ENCODE assay signal across 9 cellular contexts in the genomic region with DNA sequence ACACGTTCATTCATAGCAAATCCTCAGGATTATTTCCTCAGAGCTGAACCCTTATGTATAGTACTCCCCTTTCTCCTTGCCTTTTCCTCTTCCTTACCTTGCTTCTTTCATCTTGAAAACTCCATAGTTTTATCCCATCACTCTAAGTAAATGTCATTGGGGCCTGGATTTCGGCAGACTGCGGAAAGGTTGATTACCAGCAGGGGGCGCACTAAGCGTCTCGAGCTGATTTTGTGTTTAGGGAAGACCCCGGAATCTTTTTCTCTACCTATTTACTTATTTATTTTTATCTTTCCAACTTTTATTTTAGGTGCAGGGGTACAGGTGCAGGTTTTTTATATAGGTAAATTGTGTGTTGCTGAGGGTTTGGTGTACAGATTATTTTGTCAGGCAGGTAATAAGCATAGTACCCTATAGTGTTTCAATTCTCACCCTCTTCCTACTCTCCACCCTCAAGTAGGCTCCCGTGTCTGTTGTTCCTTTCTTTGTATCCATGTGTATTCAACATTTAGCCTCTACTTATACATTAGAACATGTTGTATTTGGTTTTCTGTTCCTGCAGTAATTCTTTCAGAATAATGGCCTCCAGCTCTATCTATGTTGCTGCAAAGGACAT. TPM values are rescaled to one million over a fixed set of nuclear protein-coding genes. Genes with fewer than 3 reads are reported as not detected.
A peak's percentile ranks its signal among the peaks of the same experiment; 100 is the strongest.
DNase-seq lines count a peak whose midpoint lies in the region; FAIRE-seq and TF ChIP-seq lines count a peak whose summit lies in the region.
"Had no signal": no experiment of that assay in that cellular context is flagged by ENCODE, and none has a peak within 500 bp of the region (broad histone marks: within the 10 kb centered on the region; RNA-seq: fewer than 3 reads in every experiment).

No MANE protein-coding gene starts in this region.

- no peaks in the 10 kb centered on the region for H3K9me3 ChIP-seq in esophagus squamous epithelium

- intact Hi-C loops in esophagus squamous epithelium (cut with DNase I) = loop anchor here (10.0 kb wide), 1 partner anchor 81 kb away; a partner anchor contains a TSS
- intact Hi-C loops in posterior cingulate gyrus (cut with DNase I) = loop anchor here (5.0 to 10.0 kb wide), 2 partner anchors 591 to 938 kb away; no protein-coding TSS in a partner anchor

- FAIRE-seq in frontal cortex (lab: Jason Lieb, UNC) = no peak
- FAIRE-seq: islet of Langerhans had no signal

- 23 to 27% methylated on average over 8 of the region's 8 CpGs for WGBS in esophagus squamous epithelium, 2 donors

- no peaks in the 10 kb centered on the region for H3K27me3 ChIP-seq in esophagus squamous epithelium

- H3K27ac ChIP-seq in esophagus squamous epithelium = no peak overlapping the region

- TF ChIP-seq CTCF in esophagus squamous epithelium (IDR thresholded peaks at IDR 0.05) = peak; percentile 42 to 91 (median 64)

- H3K4me3 ChIP-seq in esophagus squamous epithelium = no peak overlapping the region

- no peaks in the 10 kb centered on the region for H3K4me1 ChIP-seq in esophagus squamous epithelium

- peaks cover 0 to 38% (median 0%) of the 10 kb centered on the region in 3 donors for H3K36me3 ChIP-seq in esophagus squamous epithelium

- no peak for TF ChIP-seq POLR2A in esophagus squamous epithelium (IDR thresholded peaks at IDR 0.05)

- DNase-seq in DMS53 (lab: John Stamatoyannopoulos, UW) (peak; percentile 61), HuH-7.5 (ENCODE audit: low spot score) (peak; percentile 33), esophagus squamous epithelium (lab: John Stamatoyannopoulos, UW) (no peak), posterior cingulate gyrus (peak in 7 of 10 donors; percentile 40 to 86 (median 61)), frontal cortex (ENCODE audit: low spot score in 2 of 2) (no peak), NCI-H146 (lab: John Stamatoyannopoulos, UW) (no peak)
- DNase-seq in activated CD4-positive, CD25-positive, alpha-beta regulatory T cell treated with anti-CD3 and anti-CD28 coated beads, Interleukin-2, amount 50 U/mL, for 72 hours = peak; percentile 39
- no peak for DNase-seq in effector CD4-positive, alpha-beta T cell

RNA-seq across cellular contexts. Expression of a gene that starts 11.4 kb away (rescaled TPM):
- total RNA-seq in esophagus squamous epithelium = 10 to 100 TPM in 1 of 4 donors, 1 to 10 TPM in 3; 2.3 to 12.2 (median 4.9) TPM
- 19.6 TPM for total RNA-seq in frontal cortex

RNA-seq across cellular contexts. Expression of a gene that starts 27.2 kb away (rescaled TPM):
- total RNA-seq in esophagus squamous epithelium (1 to 10 TPM; 1.5 to 6.7 (median 6.1) TPM), frontal cortex (7.3 TPM)

Comparison
In these comparisons a context has a peak if more than half of its experiments do, and no peak if none do; other contexts are left out.
1. DNase-seq: peak in DMS53 (single experiment), HuH-7.5 (single experiment), activated CD4-positive, CD25-positive, alpha-beta regulatory T cell treated with anti-CD3 and anti-CD28 coated beads, Interleukin-2, amount 50 U/mL, for 72 hours (single experiment) and posterior cingulate gyrus (7 of 10); none in esophagus squamous epithelium (single experiment), frontal cortex (0 of 2), NCI-H146 (single experiment) and effector CD4-positive, alpha-beta T cell (single experiment).